ENCODE assay signal across 2 cellular contexts in genomic region chr5:174323878-174324281, GRCh38.
TF ChIP-seq lines count a peak whose summit lies in the region.

No MANE protein-coding gene starts in this region.

TF ChIP-seq in HEK293T, 16 proteins besides CTCF, POLR2A, EP300 and RAD21 (continued from another document):
- TF ChIP-seq CTBP1 (IDR thresholded peaks at IDR 0.05; ENCODE audit: borderline replicate concordance): no peak
- no peak for TF ChIP-seq NFRKB (IDR thresholded peaks at IDR 0.05)
- no peak for TF ChIP-seq FOXM1 (IDR thresholded peaks at IDR 0.05; ENCODE audit: borderline replicate concordance)
- TF ChIP-seq L3MBTL2 (conservative IDR thresholded peaks at IDR 0.05): no peak
- TF ChIP-seq BHLHE40 (IDR thresholded peaks at IDR 0.05; ENCODE audit: borderline replicate concordance): no peak
- no peak for TF ChIP-seq FOXA1 (IDR thresholded peaks at IDR 0.05)
- TF ChIP-seq ZNF384 (IDR thresholded peaks at IDR 0.05): no peak

TF ChIP-seq in H1, 55 proteins besides CTCF, POLR2A, EP300 and RAD21 (continued from another document):
- TF ChIP-seq SIN3A (conservative IDR thresholded peaks at IDR 0.05 in 1 of 2, IDR thresholded peaks at IDR 0.05 in 1 of 2; ENCODE audit: low read depth in 1 of 2, low read length in 2 of 2): 0 out of 4 replicates have a peak, but pooled peaks of 1 of the 2 experiments have one; percentile 21
- TF ChIP-seq CHD1 (IDR thresholded peaks at IDR 0.05; ENCODE audit: low read depth, low read length): no peak
- peak; percentile 83 for TF ChIP-seq USF2 (IDR thresholded peaks at IDR 0.05; ENCODE audit: low read length)
- TF ChIP-seq ATF2 (IDR thresholded peaks at IDR 0.05; ENCODE audit: low read length): peak; percentile 48; the same call in 1 of the 2 replicates
TF ChIP-seq in H1: peak in this region for 8.
